Comparison of ENCODE assay signal across 10 cellular contexts in genomic region chr11:102062106-102062505, GRCh38.
"Had no signal": no experiment of that assay in that cellular context is flagged by ENCODE, and none has a peak within 500 bp of the region (broad histone marks: within the 10 kb centered on the region; RNA-seq: fewer than 3 reads in every experiment).

No MANE protein-coding gene starts in this region.

- H3K27ac Mint-ChIP-seq: GM23338, H9, HFFc6 had no signal

- H3K4me3 ChIP-seq: GM23248, GM23338, HAP-1 had no signal

- H3K36me3 ChIP-seq: HAP-1 had no signal

- ATAC-seq: GM23338 had no signal

- H2AFZ ChIP-seq: GM23248, GM23338 had no signal

- H3K4me1 Mint-ChIP-seq: GM23338, H9 had no signal

- DNase-seq: GM23248, GOT3, H7, H9, HCEC 1CT, HFFc6 had no signal

- H3K27ac ChIP-seq: GM23248 had no signal

- H3K9me3 Mint-ChIP-seq: GM23338, H9, HFFc6 had no signal

- H3K4me2 ChIP-seq: GM23338 had no signal

- FAIRE-seq: H1, H54 had no signal

- H3K9me3 ChIP-seq: HAP-1 had no signal

- H3K4me3 Mint-ChIP-seq: GM23338, H9, HFFc6 had no signal

- H3K9ac ChIP-seq: GM23248 had no signal
